ENCODE assay signal across 15 cellular contexts in the genomic region with DNA sequence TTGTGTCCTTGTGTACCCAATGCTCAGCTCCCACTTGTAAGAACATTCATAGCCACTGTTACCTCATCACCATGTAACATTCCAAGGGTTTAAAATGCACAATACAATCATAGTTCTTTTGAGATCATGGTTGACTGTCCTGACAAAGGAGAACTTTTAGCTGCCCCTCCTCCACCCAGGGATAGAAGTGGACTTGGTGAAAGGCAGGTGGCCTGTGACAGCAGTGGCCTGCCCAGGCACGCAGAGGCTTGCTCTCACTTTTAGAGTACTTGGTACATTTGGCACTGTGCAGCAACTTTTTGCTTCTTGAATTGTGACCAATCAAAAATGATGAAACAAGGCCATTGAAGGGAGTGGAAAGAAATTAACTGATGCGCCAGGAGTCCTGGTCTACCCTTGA.
A peak's percentile ranks its signal among the peaks of the same experiment; 100 is the strongest.
DNase-seq lines count a peak whose midpoint lies in the region; ATAC-seq and TF ChIP-seq lines count a peak whose summit lies in the region.
"Had no signal": no experiment of that assay in that cellular context is flagged by ENCODE, and none has a peak within 500 bp of the region (broad histone marks: within the 10 kb centered on the region; RNA-seq: fewer than 3 reads in every experiment).

No MANE protein-coding gene starts in this region.

- no peak for TF ChIP-seq CTCF in mammary epithelial cell (conservative IDR thresholded peaks at IDR 0.05 in 1 of 2, IDR thresholded peaks at IDR 0.05 in 1 of 2; ENCODE audit: extremely low read depth in 1 of 2, insufficient read depth in 1 of 2, low read depth in 1 of 2, low read length in 2 of 2)
- no peak for TF ChIP-seq CTCF in upper lobe of right lung (IDR thresholded peaks at IDR 0.05)
- no peak for TF ChIP-seq CTCF in glutamatergic neuron (IDR thresholded peaks at IDR 0.05; ENCODE audit: partially characterized antibody, unreplicated experiment)

- H3K27me3 ChIP-seq in mammary epithelial cell (ENCODE audit: insufficient read depth, low read length) (no peaks in the 10 kb centered on the region), upper lobe of right lung (no peaks in the 10 kb centered on the region)
- H3K27me3 ChIP-seq: sigmoid colon had no signal

- ATAC-seq in upper lobe of right lung (no peak), HG02678 (IDR thresholded peaks at IDR 0.05; ENCODE audit: unreplicated experiment) (no peak)

- H3K79me2 ChIP-seq in mammary epithelial cell (ENCODE audit: insufficient read depth, low read length), result no peaks in the 10 kb centered on the region

- H3K9me3 ChIP-seq in mammary epithelial cell (replicated peaks; ENCODE audit: insufficient read depth, low read length) (no peaks in the 10 kb centered on the region), upper lobe of right lung (no peaks in the 10 kb centered on the region)
- H3K9me3 ChIP-seq: left ventricle myocardium inferior, sigmoid colon had no signal

- CTCF ChIA-PET in activated naive CD4-positive, alpha-beta T cell treated with anti-CD3 and anti-CD28 coated beads, Interleukin-2, amount 10 ng/mL, durations not matched to agents 7 days and 5 days (lab: Charles Lee), result interaction anchor here (1.4 kb wide), 1 partner anchor 11 kb away, joined by 6 read pairs; no protein-coding TSS in a partner anchor
- CTCF ChIA-PET in mammary epithelial cell (lab: Charles Lee; ENCODE audit: low non-redundant PET), result no interaction called here

- H3K4me2 ChIP-seq in mammary epithelial cell (ENCODE audit: insufficient read depth, low read depth, low read length), result peak overlapping the region; percentile 35

- DNase-seq in activated naive CD4-positive, alpha-beta T cell treated with anti-CD3 and anti-CD28 coated beads, Interleukin-2, amount 10 ng/mL, durations not matched to agents 7 days and 5 days, result no peak
- DNase-seq in activated naive CD4-positive, alpha-beta T cell treated with anti-CD3 and anti-CD28 coated beads, Interleukin-2, amount 50 U/mL, for 16 hours, result no peak
- DNase-seq in NCI-H69 (lab: John Stamatoyannopoulos, UW) (peak; percentile 9), mammary epithelial cell (peak; percentile 60), upper lobe of right lung (no peak), glutamatergic neuron (no peak), dermis blood vessel endothelial cell (no peak)
- DNase-seq: activated CD4-positive, CD25-positive, alpha-beta regulatory T cell treated with anti-CD3 and anti-CD28 coated beads, Interleukin-2, amount 50 U/mL, for 72 hours; GDM1; GOT3; Kasumi-1; left ventricle myocardium inferior; NCI-H187 treated with DMSO at 0.1 percent for 48 hours; sigmoid colon had no signal

- WGBS in mammary epithelial cell (ENCODE audit: low coverage, missing lambda C conversion rate), result 29% methylated on average over 2 of the region's 2 CpGs

- H3K27ac Mint-ChIP-seq in activated naive CD4-positive, alpha-beta T cell treated with anti-CD3 and anti-CD28 coated beads, Interleukin-2, amount 10 ng/mL, durations not matched to agents 7 days and 5 days, result peak overlapping the region; percentile 79
- no peak overlapping the region for H3K27ac Mint-ChIP-seq in glutamatergic neuron (ENCODE audit: unreplicated experiment)

- H3K4me1 Mint-ChIP-seq in activated naive CD4-positive, alpha-beta T cell treated with anti-CD3 and anti-CD28 coated beads, Interleukin-2, amount 10 ng/mL, durations not matched to agents 7 days and 5 days, result peaks cover 96% of the 10 kb centered on the region
- no peaks in the 10 kb centered on the region for H3K4me1 Mint-ChIP-seq in glutamatergic neuron (ENCODE audit: low read depth, unreplicated experiment)

- H3K36me3 Mint-ChIP-seq in activated naive CD4-positive, alpha-beta T cell treated with anti-CD3 and anti-CD28 coated beads, Interleukin-2, amount 10 ng/mL, durations not matched to agents 7 days and 5 days, result peaks cover 67% of the 10 kb centered on the region
- H3K36me3 Mint-ChIP-seq in glutamatergic neuron (ENCODE audit: unreplicated experiment), result no peaks in the 10 kb centered on the region

- H3K4me1 ChIP-seq in mammary epithelial cell (ENCODE audit: insufficient read depth, low read length) (peaks cover 7% of the 10 kb centered on the region), upper lobe of right lung (peaks cover 54% of the 10 kb centered on the region)

- BruUV-seq in mammary epithelial cell (replicated peaks; lab: Mats Ljungman, UMichigan), result no TSS peak

- no peak overlapping the region for H3K4me3 Mint-ChIP-seq in activated naive CD4-positive, alpha-beta T cell treated with anti-CD3 and anti-CD28 coated beads, Interleukin-2, amount 10 ng/mL, durations not matched to agents 7 days and 5 days
- H3K4me3 Mint-ChIP-seq in glutamatergic neuron (ENCODE audit: unreplicated experiment), result no peak overlapping the region

- H3K36me3 ChIP-seq in mammary epithelial cell (ENCODE audit: insufficient read depth, low read length) (no peaks in the 10 kb centered on the region), upper lobe of right lung (no peaks in the 10 kb centered on the region)
- H3K36me3 ChIP-seq: left ventricle myocardium inferior, sigmoid colon had no signal

- H3K9ac ChIP-seq in mammary epithelial cell (ENCODE audit: insufficient read depth, low read length), result no peak overlapping the region

- H4K20me1 ChIP-seq in mammary epithelial cell (ENCODE audit: insufficient read depth, low read length), result no peaks in the 10 kb centered on the region

- no peak overlapping the region for H2AFZ ChIP-seq in mammary epithelial cell (ENCODE audit: low read depth, low read length)

- H3K9me3 Mint-ChIP-seq in activated naive CD4-positive, alpha-beta T cell treated with anti-CD3 and anti-CD28 coated beads, Interleukin-2, amount 10 ng/mL, durations not matched to agents 7 days and 5 days, result no peaks in the 10 kb centered on the region
- H3K9me3 Mint-ChIP-seq in glutamatergic neuron (ENCODE audit: unreplicated experiment), result peaks cover 1% of the 10 kb centered on the region

- H3K27me3 Mint-ChIP-seq in activated naive CD4-positive, alpha-beta T cell treated with anti-CD3 and anti-CD28 coated beads, Interleukin-2, amount 10 ng/mL, durations not matched to agents 7 days and 5 days, result no peaks in the 10 kb centered on the region
- H3K27me3 Mint-ChIP-seq in glutamatergic neuron (ENCODE audit: unreplicated experiment), result no peaks in the 10 kb centered on the region

- dilution Hi-C loops in mammary epithelial cell (cut with HindIII; ENCODE audit: low sequenced_read_pairs), result no loop called here

- H3K27ac ChIP-seq in mammary epithelial cell (ENCODE audit: insufficient read depth, low read depth, low read length) (no peak overlapping the region), upper lobe of right lung (peak overlapping the region; percentile 8)
- H3K27ac ChIP-seq: left ventricle myocardium inferior, sigmoid colon had no signal

- intact Hi-C loops in mammary epithelial cell (cut with micrococcal nuclease) (loop anchor here (10.0 kb wide), 1 partner anchor 413 kb away; no protein-coding TSS in a partner anchor), upper lobe of right lung (cut with DNase I) (no loop called here)

- in situ Hi-C loops in mammary epithelial cell (cut with MboI; ENCODE audit: low sequenced_read_pairs in 2 of 2), result no loop called here

- H3K4me3 ChIP-seq in mammary epithelial cell (replicated peaks in 1 of 3; ENCODE audit: insufficient read depth in 1 of 3, low read depth in 2 of 3, low read length in 3 of 3), result no peak overlapping the region
- H3K4me3 ChIP-seq in upper lobe of right lung, result no peak overlapping the region
- H3K4me3 ChIP-seq: left ventricle myocardium inferior, sigmoid colon had no signal

Comparison
In these comparisons a context has a peak if more than half of its experiments do, and no peak if none do; other contexts are left out.
1. DNase-seq: peak in NCI-H69 (single experiment) and mammary epithelial cell (single experiment); none in activated naive CD4-positive, alpha-beta T cell treated with anti-CD3 and anti-CD28 coated beads, Interleukin-2, amount 10 ng/mL, durations not matched to agents 7 days and 5 days (single experiment), activated naive CD4-positive, alpha-beta T cell treated with anti-CD3 and anti-CD28 coated beads, Interleukin-2, amount 50 U/mL, for 16 hours (single experiment), upper lobe of right lung (single experiment), glutamatergic neuron (single experiment) and dermis blood vessel endothelial cell (single experiment).